ENCODE assay signal across 7 cellular contexts in the genomic region with DNA sequence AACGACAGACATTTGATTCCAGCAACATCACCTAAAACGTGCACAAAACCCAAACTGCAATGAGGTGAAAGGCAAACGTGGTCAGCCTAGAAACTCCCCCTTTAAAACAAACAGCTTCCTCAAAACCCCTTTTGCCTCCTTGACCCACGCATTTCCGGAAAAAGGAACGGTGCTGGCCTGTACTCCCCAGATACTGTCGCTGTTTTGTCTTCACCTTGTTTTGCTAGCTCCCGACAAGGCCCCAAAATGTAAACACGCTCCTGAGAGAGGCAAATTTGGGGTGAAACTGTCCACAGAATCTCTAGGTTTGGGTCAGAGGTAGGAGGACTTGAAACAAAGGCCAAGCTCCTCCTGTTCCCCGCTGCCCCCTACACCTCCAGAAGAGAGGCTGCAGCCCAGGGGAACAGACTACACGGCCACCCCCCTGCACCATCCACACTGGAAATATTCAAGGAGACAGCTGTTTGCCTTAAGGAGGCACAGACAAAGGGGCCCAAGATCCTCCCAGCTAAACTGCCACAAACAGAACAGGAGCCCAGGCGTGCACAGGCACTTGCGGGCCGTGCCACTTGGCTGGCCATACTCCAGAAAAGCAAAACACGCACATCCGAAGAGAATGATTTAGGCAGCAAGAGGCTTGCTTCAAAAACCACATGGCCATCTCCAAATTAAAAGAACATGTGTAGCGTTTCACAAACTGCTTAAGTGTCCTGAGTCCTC.
DNase-seq lines count a peak whose midpoint lies in the region; ATAC-seq and TF ChIP-seq lines count a peak whose summit lies in the region.

No MANE protein-coding gene starts in this region.

- H3K4me1 Mint-ChIP-seq in activated naive CD8-positive, alpha-beta T cell treated with anti-CD3 and anti-CD28 coated beads for 36 hours, result peaks cover 29% of the 10 kb centered on the region

- WGBS in iPS DF 6.9 (ENCODE audit: insufficient coverage, insufficient read length), result no CpG with 5 or more reads among the region's 17 CpGs

- no peaks in the 10 kb centered on the region for H3K9me2 ChIP-seq in Loucy (replicated peaks; ENCODE audit: low read depth, low read length)

- H3K4me2 ChIP-seq in Loucy (ENCODE audit: low read depth, low read length, poor library complexity, severe bottlenecking) (peak overlapping the region; percentile 94), skeletal muscle satellite cell (ENCODE audit: low read length) (peak overlapping the region; percentile 87)

- no peaks in the 10 kb centered on the region for H3F3A ChIP-seq in Loucy (ENCODE audit: low read depth)

- no peaks in the 10 kb centered on the region for H3K36me3 Mint-ChIP-seq in activated naive CD8-positive, alpha-beta T cell treated with anti-CD3 and anti-CD28 coated beads for 36 hours

- peaks cover 29% of the 10 kb centered on the region for H4K20me1 ChIP-seq in Loucy (ENCODE audit: insufficient read depth, low read length, poor library complexity, severe bottlenecking)

- H3K9ac ChIP-seq in Loucy (ENCODE audit: low read depth, low read length, poor library complexity, severe bottlenecking) (peak overlapping the region; percentile 80), skeletal muscle satellite cell (ENCODE audit: low read depth, low read length) (peak overlapping the region; percentile 84)

- no peak overlapping the region for H3K27ac ChIP-seq in iPS DF 6.9 (ENCODE audit: low read length)

- H3K4me3 ChIP-seq in GM08714 (ENCODE audit: low read length) (peak overlapping the region; percentile 62), Loucy (ENCODE audit: low read length, poor library complexity, severe bottlenecking) (peak overlapping the region; percentile 91), iPS DF 6.9 (ENCODE audit: low read length) (peak overlapping the region; percentile 14; the same call in 1 of the 2 replicates), skeletal muscle satellite cell (ENCODE audit: low read length) (peak overlapping the region; percentile 82)

- H3K27me3 ChIP-seq in Loucy (ENCODE audit: insufficient read depth, low read length, poor library complexity, severe bottlenecking) (no peaks in the 10 kb centered on the region), iPS DF 6.9 (ENCODE audit: control insufficient read depth, insufficient read depth, low read length) (no peaks in the 10 kb centered on the region), skeletal muscle satellite cell (ENCODE audit: control insufficient read depth, insufficient read depth, low read length) (no peaks in the 10 kb centered on the region)

- H3K4me1 ChIP-seq in Loucy (ENCODE audit: insufficient read depth, low read length, poor library complexity, severe bottlenecking) (peaks cover 43% of the 10 kb centered on the region), iPS DF 6.9 (ENCODE audit: control insufficient read depth, insufficient read depth, low read length) (peaks cover 3% of the 10 kb centered on the region; the same call in 1 of the 2 replicates), skeletal muscle satellite cell (ENCODE audit: control insufficient read depth, insufficient read depth, low read length) (peaks cover 48% of the 10 kb centered on the region)

- H3K27me3 Mint-ChIP-seq in activated naive CD8-positive, alpha-beta T cell treated with anti-CD3 and anti-CD28 coated beads for 36 hours, result no peaks in the 10 kb centered on the region

- no peaks in the 10 kb centered on the region for H3K9me3 ChIP-seq in Loucy (ENCODE audit: insufficient read depth, low read depth, low read length)
- H3K9me3 ChIP-seq in iPS DF 6.9 (ENCODE audit: control insufficient read depth, insufficient read depth, low read length), result no peaks in the 10 kb centered on the region
- no peaks in the 10 kb centered on the region for H3K9me3 ChIP-seq in skeletal muscle satellite cell (replicated peaks; ENCODE audit: low read length)

- H2AFZ ChIP-seq in Loucy (ENCODE audit: low read length), result peak overlapping the region; percentile 18; the same call in 1 of the 2 replicates

- H3K4me3 Mint-ChIP-seq in activated naive CD8-positive, alpha-beta T cell treated with anti-CD3 and anti-CD28 coated beads for 36 hours, result peak overlapping the region; percentile 89

- H3K27ac Mint-ChIP-seq in activated naive CD8-positive, alpha-beta T cell treated with anti-CD3 and anti-CD28 coated beads for 36 hours, result peak overlapping the region; percentile 67

- TF ChIP-seq CTCF in Loucy (conservative IDR thresholded peaks at IDR 0.05; ENCODE audit: low read length), result peak; percentile 25; the same call in 1 of the 2 replicates

- no peak for ATAC-seq in HG03095 (IDR thresholded peaks at IDR 0.05; ENCODE audit: unreplicated experiment)

- H3K79me2 ChIP-seq in Loucy (ENCODE audit: insufficient read depth, low read length), result peaks cover 76% of the 10 kb centered on the region

- no peak for DNase-seq in activated naive CD8-positive, alpha-beta T cell treated with anti-CD3 and anti-CD28 coated beads for 36 hours
- DNase-seq in iPS DF 6.9 (ENCODE audit: low read depth, low spot score) (no peak), 8988T (no peak)

- no peaks in the 10 kb centered on the region for H3K9me3 Mint-ChIP-seq in activated naive CD8-positive, alpha-beta T cell treated with anti-CD3 and anti-CD28 coated beads for 36 hours

- no peaks in the 10 kb centered on the region for H3K36me3 ChIP-seq in Loucy (ENCODE audit: insufficient read depth, low read length)
- H3K36me3 ChIP-seq in iPS DF 6.9 (ENCODE audit: control insufficient read depth, insufficient read depth, low read length), result no peaks in the 10 kb centered on the region
- H3K36me3 ChIP-seq in skeletal muscle satellite cell (ENCODE audit: insufficient read depth, low read length), result no peaks in the 10 kb centered on the region

Comparison
In these comparisons a context has a peak if more than half of its experiments do, and no peak if none do; other contexts are left out.
1. H3K4me3 ChIP-seq: peak in every context shown above with its lines; median percentile 91 in Loucy; 82 in skeletal muscle satellite cell; 62 in GM08714; 14 in iPS DF 6.9.